Comparison of ENCODE assay signal across 8 cellular contexts in genomic region chr9:105447814-105448812, GRCh38. TPM values are rescaled to one million over a fixed set of nuclear protein-coding genes. Genes with fewer than 3 reads are reported as not detected.
DNase-seq lines count a peak whose midpoint lies in the region; ATAC-seq and TF ChIP-seq lines count a peak whose summit lies in the region.

FSD1L (plus strand) TSS chr9:105448034; CDS start chr9:105448221, 187 bp downstream.

- under 1% methylated on average over 84 of the region's 87 CpGs for WGBS in HUES64

- H3K36me3 ChIP-seq in HUES64 (ENCODE audit: insufficient read depth, low read length) (no peaks in the 10 kb centered on the region), OCI-LY1 (ENCODE audit: insufficient read depth, low read length) (no peaks in the 10 kb centered on the region)

- TF ChIP-seq CTCF in OCI-LY1 (IDR thresholded peaks at IDR 0.05; ENCODE audit: low read length), result peak; percentile 42; the same call in 1 of the 2 replicates
- no peak for TF ChIP-seq CTCF in epithelial cell of proximal tubule (conservative IDR thresholded peaks at IDR 0.05; ENCODE audit: low read depth, low read length)

- H3K9ac ChIP-seq in HUES64 (ENCODE audit: low read depth, low read length) (peak within 1 kb of the TSS; percentile 88), OCI-LY1 (ENCODE audit: low read length) (peak within 1 kb of the TSS; percentile 76)

- H3F3A ChIP-seq in OCI-LY1 (ENCODE audit: insufficient read depth, low read length), result no peaks in the 10 kb centered on the region; the same call in 1 of the 2 replicates

- H3K27me3 ChIP-seq in HUES64 (ENCODE audit: insufficient read depth, low read length), result no peaks in the 10 kb centered on the region
- H3K27me3 ChIP-seq in OCI-LY1 (ENCODE audit: insufficient read depth, low read length), result no peaks in the 10 kb centered on the region

- peak within 1 kb of the TSS; percentile 87 for H3K4me2 ChIP-seq in OCI-LY1 (ENCODE audit: low read length)

- H3K9me3 ChIP-seq in HUES64 (ENCODE audit: insufficient read depth, low read depth, low read length) (no peaks in the 10 kb centered on the region), OCI-LY1 (ENCODE audit: low read length) (no peaks in the 10 kb centered on the region)

- H2AFZ ChIP-seq in OCI-LY1 (ENCODE audit: low read length), result peak within 1 kb of the TSS; percentile 96

- H3K4me1 ChIP-seq in HUES64 (ENCODE audit: insufficient read depth, low read length), result peaks cover 14% of the 10 kb centered on the region
- H3K4me1 ChIP-seq in OCI-LY1 (ENCODE audit: insufficient read depth, low read length, severe bottlenecking), result peaks cover 25% of the 10 kb centered on the region

- no peaks in the 10 kb centered on the region for H3K79me2 ChIP-seq in OCI-LY1 (ENCODE audit: insufficient read depth, low read length)

- no peaks in the 10 kb centered on the region for H3K9me2 ChIP-seq in OCI-LY1 (ENCODE audit: low read depth, low read length)

- H3K27ac ChIP-seq in HUES64 (ENCODE audit: low read depth, low read length) (peak within 1 kb of the TSS; percentile 73), OCI-LY1 (ENCODE audit: low read depth, low read length, poor library complexity, severe bottlenecking) (no peak within 1 kb of the TSS)

- H4K20me1 ChIP-seq in OCI-LY1 (ENCODE audit: insufficient read depth, low read length), result no peaks in the 10 kb centered on the region

- H3K4me3 ChIP-seq in HUES64 (ENCODE audit: low read length) (peak within 1 kb of the TSS; percentile 88), OCI-LY1 (ENCODE audit: low read depth, low read length, poor library complexity, severe bottlenecking) (peak within 1 kb of the TSS; percentile 75), epithelial cell of proximal tubule (ENCODE audit: low read depth, low read length) (peak within 1 kb of the TSS; percentile 97)

- ATAC-seq in GM21526 (IDR thresholded peaks at IDR 0.05; ENCODE audit: low FRiP score, unreplicated experiment), result peak; percentile 92

- DNase-seq in DMS153 (lab: John Stamatoyannopoulos, UW), result peak; percentile 85
- DNase-seq in activated T-cell treated with anti-CD3 and anti-CD28 coated beads for 24 hours (ENCODE audit: low read depth), result peak; percentile 78
- no peak for DNase-seq in epithelial cell of proximal tubule (ENCODE audit: low read depth)
- DNase-seq in mucosa of gallbladder (ENCODE audit: low spot score), result peak; percentile 91
- DNase-seq in stimulated activated CD8-positive, alpha-beta memory T cell treated with anti-CD3 and anti-CD28 coated beads, Interleukin-4, amount 100 ng/mL, for 4 hours (ENCODE audit: low read depth in 2 of 2, low spot score in 1 of 2), result peak; percentile 40 to 50

RNA-seq across cellular contexts. Expression of gene FSD1L, which starts in this region (rescaled TPM):
- polyA plus RNA-seq in HUES64 (2013, experiment 1 of 2), result 3.5 TPM
- 2.5 TPM for polyA plus RNA-seq in HUES64 (2013, experiment 2 of 2)
- total RNA-seq in epithelial cell of proximal tubule (1.6 and 1.7 TPM in 2 replicates), mucosa of gallbladder (9.3 TPM)
